In the genomic region with DNA sequence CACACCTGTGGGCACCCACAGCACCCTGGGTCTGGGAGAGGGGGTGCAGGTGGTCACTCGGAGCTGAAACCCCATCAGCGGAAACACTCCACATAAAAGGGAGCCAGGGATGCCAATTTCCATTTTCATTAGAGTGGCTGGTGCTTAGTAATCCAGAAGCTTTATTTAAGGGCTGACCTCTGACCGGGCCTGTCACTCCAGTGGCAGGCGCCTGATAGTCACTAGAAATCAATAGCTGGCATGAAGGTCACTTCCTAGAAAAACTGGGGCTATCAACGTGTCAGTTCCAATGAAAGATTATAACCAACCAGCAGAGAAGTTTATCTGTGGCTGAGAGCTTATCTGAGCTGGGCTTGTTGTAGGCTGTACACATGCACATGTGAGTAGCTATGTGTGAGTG, we compare ENCODE assay signal across 21 cellular contexts.
"Had no signal": no experiment of that assay in that cellular context is flagged by ENCODE, and none has a peak within 500 bp of the region (broad histone marks: within the 10 kb centered on the region; RNA-seq: fewer than 3 reads in every experiment).

No MANE protein-coding gene starts in this region.

- H3K27me3 ChIP-seq: thyroid gland, upper lobe of right lung had no signal

- H3K9me3 ChIP-seq: gastrocnemius medialis, left ventricle myocardium inferior, neutrophil, suprapubic skin, thyroid gland, upper lobe of right lung had no signal

- H3K4me3 ChIP-seq: dorsolateral prefrontal cortex, gastrocnemius medialis, left ventricle myocardium inferior, lung, suprapubic skin, thyroid gland, upper lobe of right lung had no signal

- DNase-seq: cortex of kidney; dorsolateral prefrontal cortex; effector CD8-positive, alpha-beta T cell; gastrocnemius medialis; immature natural killer cell; left ventricle myocardium inferior; naive thymus-derived CD4-positive, alpha-beta T cell; nephron progenitor cell; posterior cingulate gyrus; right cardiac atrium; stimulated activated CD4-positive, alpha-beta T cell treated with anti-CD3 and anti-CD28 coated beads, Interleukin-4, amount 100 ng/mL, for 1 hour; stimulated activated CD8-positive, alpha-beta memory T cell treated with anti-CD3 and anti-CD28 coated beads, Interleukin-4, amount 100 ng/mL, for 48 hours; stimulated activated naive CD8-positive, alpha-beta T cell treated with anti-CD3 and anti-CD28 coated beads, Interleukin-15, Interleukin-2, amounts not matched to agents 100 U/mL and 50 U/mL, for 24 hours; thyroid gland; upper lobe of right lung had no signal

- FAIRE-seq: keratinocyte had no signal

- H3K4me1 ChIP-seq: gastrocnemius medialis, left ventricle myocardium inferior, suprapubic skin, upper lobe of right lung had no signal

- H3K36me3 ChIP-seq: gastrocnemius medialis, left ventricle myocardium inferior, neutrophil, suprapubic skin, thyroid gland, upper lobe of right lung had no signal

- H3K27ac ChIP-seq: dorsolateral prefrontal cortex, gastrocnemius medialis, left ventricle myocardium inferior, neutrophil, suprapubic skin, thyroid gland, upper lobe of right lung had no signal

- ATAC-seq: esophagus mucosa; gastrocnemius medialis; naive thymus-derived CD4-positive, alpha-beta T cell; right cardiac atrium; stimulated activated effector memory CD8-positive, alpha-beta T cell treated with anti-CD3 and anti-CD28 coated beads, Interleukin-12 subunit alpha, Interleukin-12 subunit beta, amount 100 ng/mL, for 72 hours; stimulated activated naive CD8-positive, alpha-beta T cell treated with anti-CD3 and anti-CD28 coated beads, Interleukin-15, Interleukin-2, amounts not matched to agents 100 U/mL and 50 U/mL, for 24 hours; upper lobe of right lung had no signal
